9 cellular contexts compared by ENCODE assay signal in the genomic region with DNA sequence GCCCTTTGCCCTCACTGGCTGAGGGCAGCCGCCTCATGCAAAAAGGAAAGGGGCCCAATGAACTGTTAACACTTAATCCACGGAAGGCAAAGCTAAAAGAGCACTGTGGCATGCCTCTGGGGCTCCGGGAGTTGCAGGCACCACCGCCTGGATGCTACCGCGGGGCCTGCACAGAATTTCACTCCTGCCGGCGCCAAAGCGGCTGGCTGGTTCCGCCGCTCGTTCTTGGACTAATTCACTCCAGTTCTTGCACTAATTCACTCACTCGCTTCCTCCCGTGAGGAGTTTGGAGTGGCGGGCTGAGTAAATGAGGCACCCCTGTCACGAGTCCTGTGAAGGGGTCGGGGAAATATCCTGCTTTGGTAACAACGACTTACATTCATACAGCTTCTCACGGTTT. TPM values are rescaled to one million over a fixed set of nuclear protein-coding genes. Genes with fewer than 3 reads are reported as not detected.
"Had no signal": no experiment of that assay in that cellular context is flagged by ENCODE, and none has a peak within 500 bp of the region (broad histone marks: within the 10 kb centered on the region; RNA-seq: fewer than 3 reads in every experiment).

No MANE protein-coding gene starts in this region.

- H3K4me3 ChIP-seq: K562 had no signal

- DNase-seq: GOT3, H9, HCEC 1CT, IMR-90, KG1 had no signal

- ATAC-seq: K562 had no signal

- FAIRE-seq: H54, HTR-8/SVneo, K562 had no signal

RNA-seq across cellular contexts. Expression of a gene that starts 14.0 kb away (rescaled TPM):
- total RNA-seq: HT-29, IMR-90, K562 had no signal
- polyA plus RNA-seq: IMR-90, K562 had no signal
